Comparison of ENCODE assay signal across 8 cellular contexts in the genomic region with DNA sequence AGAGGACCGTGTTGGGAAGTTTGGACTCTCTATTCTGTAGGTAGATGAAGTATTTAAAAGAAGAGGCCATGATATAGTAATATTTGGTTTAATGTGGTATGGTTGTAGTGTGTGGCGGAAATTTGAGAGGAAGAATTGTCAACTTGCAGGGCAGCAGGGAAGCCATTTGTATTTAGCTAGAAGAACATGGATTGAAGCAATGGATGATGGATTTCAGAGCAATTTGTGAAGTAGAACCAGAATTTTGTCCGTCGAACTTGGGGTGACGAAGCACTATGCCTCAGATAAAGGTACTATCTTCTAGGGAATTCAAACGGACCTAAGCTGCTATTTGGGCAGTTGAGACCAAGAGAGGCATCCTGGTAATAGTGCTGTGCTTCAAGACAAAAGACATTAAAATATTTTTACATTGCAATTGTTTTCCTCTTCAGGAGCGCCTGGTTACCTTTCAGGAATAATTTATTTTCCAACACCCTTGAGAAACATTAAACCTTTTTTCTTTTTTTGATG. TPM values are rescaled to one million over a fixed set of nuclear protein-coding genes. Genes with fewer than 3 reads are reported as not detected.
DNase-seq lines count a peak whose midpoint lies in the region; ATAC-seq and TF ChIP-seq lines count a peak whose summit lies in the region.

No MANE protein-coding gene starts in this region.

- H4K8ac ChIP-seq in trophoblast cell (ENCODE audit: low read depth, low read length) = peak overlapping the region; percentile 94

- H3F3A ChIP-seq in Loucy (ENCODE audit: low read depth) = no peaks in the 10 kb centered on the region; the same call in 1 of the 2 replicates

- H2BK5ac ChIP-seq in trophoblast cell (ENCODE audit: low read depth, low read length, poor library complexity) = peak overlapping the region; percentile 25

- peak overlapping the region; percentile 47 for H4K91ac ChIP-seq in trophoblast cell (ENCODE audit: low read depth, low read length)

- peak overlapping the region; percentile 74 for H4K12ac ChIP-seq in trophoblast cell (ENCODE audit: low read depth, low read length)

- H3K36me3 ChIP-seq in Loucy (ENCODE audit: insufficient read depth, low read length) (no peaks in the 10 kb centered on the region), trophoblast cell (ENCODE audit: control insufficient read depth in 1 of 2, insufficient read depth in 2 of 2, low read length in 2 of 2) (no peaks in the 10 kb centered on the region)

- H3K23ac ChIP-seq in trophoblast cell (ENCODE audit: low read length) = no peak overlapping the region

- H4K20me1 ChIP-seq in Loucy (ENCODE audit: insufficient read depth, low read length, poor library complexity, severe bottlenecking) = peaks cover 8% of the 10 kb centered on the region

- H3K9me2 ChIP-seq in Loucy (replicated peaks; ENCODE audit: low read depth, low read length) = no peaks in the 10 kb centered on the region; the same call in 1 of the 2 replicates

- H3K79me2 ChIP-seq in Loucy (ENCODE audit: insufficient read depth, low read length) = peaks cover 34% of the 10 kb centered on the region
- peaks cover 9% of the 10 kb centered on the region for H3K79me2 ChIP-seq in trophoblast cell (ENCODE audit: control insufficient read depth, insufficient read depth, low read length, poor library complexity)

- no peak overlapping the region for H2AK5ac ChIP-seq in trophoblast cell (ENCODE audit: low read length)

- no peaks in the 10 kb centered on the region for H3K27me3 ChIP-seq in Loucy (ENCODE audit: insufficient read depth, low read length, poor library complexity, severe bottlenecking)
- no peaks in the 10 kb centered on the region for H3K27me3 ChIP-seq in dorsolateral prefrontal cortex
- no peaks in the 10 kb centered on the region for H3K27me3 ChIP-seq in trophoblast cell (ENCODE audit: insufficient read depth, low read length)

- H3K79me1 ChIP-seq in trophoblast cell (ENCODE audit: low read length) = peaks cover 7% of the 10 kb centered on the region

- H2AFZ ChIP-seq in Loucy (ENCODE audit: low read length) (peak overlapping the region; percentile 98), trophoblast cell (ENCODE audit: insufficient read depth, low read length, poor library complexity) (peak overlapping the region; percentile 52)

- DNase-seq in dorsolateral prefrontal cortex = no peak
- no peak for DNase-seq in trophoblast cell
- DNase-seq in activated gamma-delta T cell treated with Interleukin-2 at 50 U/mL for 16 hours = no peak
- no peak for DNase-seq in HK-2 (ENCODE audit: unreplicated experiment)

- peak overlapping the region in 41 of 59 donors; percentile 9 to 93 (median 60) for H3K27ac ChIP-seq in dorsolateral prefrontal cortex
- no peak overlapping the region for H3K27ac ChIP-seq in trophoblast cell (ENCODE audit: low read depth, low read length)

- no peak overlapping the region for H2BK12ac ChIP-seq in trophoblast cell (ENCODE audit: low read length)

- H2BK120ac ChIP-seq in trophoblast cell (ENCODE audit: insufficient read depth, low read length, poor library complexity) = peak overlapping the region; percentile 58

- H3K4me2 ChIP-seq in Loucy (ENCODE audit: low read depth, low read length, poor library complexity, severe bottlenecking) (peak overlapping the region; percentile 59), trophoblast cell (ENCODE audit: low read length) (peak overlapping the region; percentile 22)

- H3K9me3 ChIP-seq in Loucy (ENCODE audit: insufficient read depth, low read depth, low read length) (no peaks in the 10 kb centered on the region), trophoblast cell (ENCODE audit: insufficient read depth, low read depth, low read length) (peaks cover 2% of the 10 kb centered on the region)

- no peak for TF ChIP-seq CTCF in Loucy (conservative IDR thresholded peaks at IDR 0.05; ENCODE audit: low read length)
- TF ChIP-seq CTCF in dorsolateral prefrontal cortex (IDR thresholded peaks at IDR 0.05 in 54 of 56, conservative IDR thresholded peaks at IDR 0.05 in 2 of 56; ENCODE audit: low read depth in 1 of 56, partially characterized antibody in 56 of 56) = no peak

- H3K4ac ChIP-seq in trophoblast cell (ENCODE audit: low read depth, low read length) = no peak overlapping the region

- intact Hi-C loops in dorsolateral prefrontal cortex (cut with DNase I) = loop anchor here (1.0 to 10.0 kb wide), 4 partner anchors 29 to 502 kb away; a partner anchor contains a TSS

- no peak overlapping the region for H3K18ac ChIP-seq in trophoblast cell (ENCODE audit: low read length)

- ATAC-seq in GM18861 (IDR thresholded peaks at IDR 0.05; ENCODE audit: unreplicated experiment) (peak; percentile 2), HG03432 (IDR thresholded peaks at IDR 0.05; ENCODE audit: unreplicated experiment) (no peak), HG02973 (IDR thresholded peaks at IDR 0.05; ENCODE audit: unreplicated experiment) (no peak)

- peaks cover 61% of the 10 kb centered on the region for H3K4me1 ChIP-seq in Loucy (ENCODE audit: insufficient read depth, low read length, poor library complexity, severe bottlenecking)
- peaks cover 5% of the 10 kb centered on the region in 2 experiments for H3K4me1 ChIP-seq in trophoblast cell (ENCODE audit: control insufficient read depth in 1 of 2, insufficient read depth in 2 of 2, low read length in 2 of 2)

- WGBS in trophoblast cell (ENCODE audit: extremely low coverage, insufficient coverage, insufficient read length) = 100% methylated on average over 1 of the region's 7 CpGs

- H3K4me3 ChIP-seq in Loucy (ENCODE audit: low read length, poor library complexity, severe bottlenecking) (peak overlapping the region; percentile 30), dorsolateral prefrontal cortex (peak overlapping the region in 58 of 59 donors; percentile 10 to 100 (median 95)), trophoblast cell (ENCODE audit: low read depth, low read length) (no peak overlapping the region)

- H3K9ac ChIP-seq in Loucy (ENCODE audit: low read depth, low read length, poor library complexity, severe bottlenecking) (no peak overlapping the region), trophoblast cell (ENCODE audit: low read length) (no peak overlapping the region)

- H3K14ac ChIP-seq in trophoblast cell (ENCODE audit: low read length) = peak overlapping the region; percentile 32

RNA-seq across cellular contexts. Expression of a gene that starts 0.6 kb away (rescaled TPM):
- 10 to 100 TPM; 27.9 to 71.0 (median 38.0) TPM for total RNA-seq in dorsolateral prefrontal cortex
- polyA plus RNA-seq in trophoblast cell (2013) = 65.4 and 67.3 TPM in 2 replicates

RNA-seq across cellular contexts. Expression of a gene that starts 28.7 kb away (rescaled TPM):
- total RNA-seq in dorsolateral prefrontal cortex = 10 to 100 TPM in 34 of 120 experiments, 1 to 10 TPM in 86; 3.3 to 14.5 (median 8.6) TPM
- 9.0 and 9.4 TPM in 2 replicates for polyA plus RNA-seq in trophoblast cell (2013)

RNA-seq across cellular contexts. Expression of a gene that starts 28.9 kb away (rescaled TPM):
- total RNA-seq in dorsolateral prefrontal cortex = 10 to 100 TPM; 16.6 to 45.7 (median 35.4) TPM
- 16.3 and 18.0 TPM in 2 replicates for polyA plus RNA-seq in trophoblast cell (2013)
